In the genomic region with DNA sequence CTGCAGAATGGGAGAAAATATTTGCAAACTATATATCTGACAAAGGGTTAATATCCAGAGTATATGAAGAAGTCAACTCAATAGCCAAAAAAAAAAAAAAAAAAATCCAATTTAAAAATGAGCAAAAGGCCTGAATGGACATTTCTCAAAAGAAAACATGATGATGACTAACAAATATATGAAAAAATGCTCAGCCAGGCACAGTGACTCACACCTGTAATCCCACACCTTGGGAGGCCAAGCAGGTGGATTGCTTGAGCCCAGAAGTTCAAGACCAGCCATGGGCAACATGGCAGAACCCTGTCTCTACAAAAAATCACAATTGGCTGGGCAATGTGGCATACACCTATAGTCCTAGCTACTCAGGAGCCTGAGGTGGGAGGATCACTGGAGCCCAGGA, we compare ENCODE assay signal across 14 cellular contexts. TPM values are rescaled to one million over a fixed set of nuclear protein-coding genes. Genes with fewer than 3 reads are reported as not detected.
DNase-seq lines count a peak whose midpoint lies in the region; ATAC-seq and TF ChIP-seq lines count a peak whose summit lies in the region.
"Had no signal": no experiment of that assay in that cellular context is flagged by ENCODE, and none has a peak within 500 bp of the region (broad histone marks: within the 10 kb centered on the region; RNA-seq: fewer than 3 reads in every experiment).

No MANE protein-coding gene starts in this region.

- H3K4me3 ChIP-seq in trophoblast cell (ENCODE audit: low read depth, low read length): no peak overlapping the region
- H3K4me3 ChIP-seq in smooth muscle cell: no peak overlapping the region
- H3K4me3 ChIP-seq in aorta (ENCODE audit: low read length in 2 of 2): no peak overlapping the region
- H3K4me3 ChIP-seq: BLaER1, GM23338 had no signal

- no peak overlapping the region for H3K27ac Mint-ChIP-seq in activated naive CD4-positive, alpha-beta T cell treated with anti-CD3 and anti-CD28 coated beads, Interleukin-2, amount 50 U/mL, for 24 hours
- H3K27ac Mint-ChIP-seq in activated naive CD4-positive, alpha-beta T cell treated with anti-CD3 and anti-CD28 coated beads, Interleukin-2, amount 50 U/mL, for 72 hours: no peak overlapping the region
- no peak overlapping the region for H3K27ac Mint-ChIP-seq in endothelial cell (ENCODE audit: unreplicated experiment)
- H3K27ac Mint-ChIP-seq: GM23338 had no signal

- H3F3A ChIP-seq in smooth muscle cell (ENCODE audit: low read depth): peaks cover 17% of the 10 kb centered on the region

- peaks cover 2% of the 10 kb centered on the region in 2 experiments for H3K36me3 ChIP-seq in trophoblast cell (ENCODE audit: control insufficient read depth in 1 of 2, insufficient read depth in 2 of 2, low read length in 2 of 2)
- H3K36me3 ChIP-seq in smooth muscle cell (ENCODE audit: low read depth): no peaks in the 10 kb centered on the region
- H3K36me3 ChIP-seq in aorta (ENCODE audit: control insufficient read depth in 1 of 2, insufficient read depth in 2 of 2, low read length in 1 of 2): no peaks in the 10 kb centered on the region

- no peak overlapping the region for H3K4me2 ChIP-seq in trophoblast cell (ENCODE audit: low read length)
- no peak overlapping the region for H3K4me2 ChIP-seq in smooth muscle cell
- H3K4me2 ChIP-seq: GM23338 had no signal

- no peak for TF ChIP-seq CTCF in endothelial cell (IDR thresholded peaks at IDR 0.05; ENCODE audit: unreplicated experiment)
- TF ChIP-seq CTCF in smooth muscle cell (IDR thresholded peaks at IDR 0.05; ENCODE audit: borderline replicate concordance, insufficient read depth, poor library complexity, severe bottlenecking): no peak

- no peak for ATAC-seq in activated naive CD4-positive, alpha-beta T cell treated with anti-CD3 and anti-CD28 coated beads, Interleukin-2, amount 50 U/mL, for 72 hours
- ATAC-seq in aorta (ENCODE audit: low FRiP score): no peak
- ATAC-seq: GM23338 had no signal

- H3K4me1 ChIP-seq in trophoblast cell (ENCODE audit: control insufficient read depth in 1 of 2, insufficient read depth in 2 of 2, low read length in 2 of 2): peaks cover 3 to 4% of the 10 kb centered on the region in 2 experiments
- H3K4me1 ChIP-seq in smooth muscle cell (ENCODE audit: low read depth): peaks cover 25% of the 10 kb centered on the region
- peaks cover 0 to 3% of the 10 kb centered on the region in 2 donors for H3K4me1 ChIP-seq in aorta (ENCODE audit: control insufficient read depth in 1 of 2, insufficient read depth in 2 of 2, low read length in 2 of 2)

- no peak overlapping the region for H2BK120ac ChIP-seq in trophoblast cell (ENCODE audit: insufficient read depth, low read length, poor library complexity)

- no peak overlapping the region for H3K9ac ChIP-seq in trophoblast cell (ENCODE audit: low read length)
- no peak overlapping the region for H3K9ac ChIP-seq in smooth muscle cell (ENCODE audit: low read depth)
- H3K9ac ChIP-seq: BLaER1 had no signal

- H3K14ac ChIP-seq in trophoblast cell (ENCODE audit: low read length): no peak overlapping the region

- no peak overlapping the region for H2AFZ ChIP-seq in trophoblast cell (ENCODE audit: insufficient read depth, low read length, poor library complexity)
- no peak overlapping the region for H2AFZ ChIP-seq in smooth muscle cell (ENCODE audit: low read depth)
- H2AFZ ChIP-seq: GM23338 had no signal

- peaks cover 9% of the 10 kb centered on the region for H3K4me1 Mint-ChIP-seq in activated naive CD4-positive, alpha-beta T cell treated with anti-CD3 and anti-CD28 coated beads, Interleukin-2, amount 50 U/mL, for 24 hours
- peaks cover 9% of the 10 kb centered on the region for H3K4me1 Mint-ChIP-seq in endothelial cell (ENCODE audit: unreplicated experiment)

- H4K8ac ChIP-seq in trophoblast cell (ENCODE audit: low read depth, low read length): no peak overlapping the region

- H2BK5ac ChIP-seq in trophoblast cell (ENCODE audit: low read depth, low read length, poor library complexity): no peak overlapping the region

- peaks cover 16% of the 10 kb centered on the region for H4K20me1 ChIP-seq in smooth muscle cell (ENCODE audit: low read depth)

- intact Hi-C loops in aorta (cut with DNase I): loop anchor here in 1 of 2 donors (10.0 kb wide), 2 partner anchors 69 to 169 kb away; partner anchors contain the start of gene MTCL3

- H3K18ac ChIP-seq in trophoblast cell (ENCODE audit: low read length): no peak overlapping the region

- no peak overlapping the region for H2BK12ac ChIP-seq in trophoblast cell (ENCODE audit: low read length)

- H3K27me3 Mint-ChIP-seq in activated naive CD4-positive, alpha-beta T cell treated with anti-CD3 and anti-CD28 coated beads, Interleukin-2, amount 50 U/mL, for 24 hours: no peaks in the 10 kb centered on the region
- H3K27me3 Mint-ChIP-seq in endothelial cell (ENCODE audit: unreplicated experiment): peaks cover 2% of the 10 kb centered on the region

- H3K36me3 Mint-ChIP-seq in activated naive CD4-positive, alpha-beta T cell treated with anti-CD3 and anti-CD28 coated beads, Interleukin-2, amount 50 U/mL, for 24 hours: peaks cover 14% of the 10 kb centered on the region
- H3K36me3 Mint-ChIP-seq in activated naive CD4-positive, alpha-beta T cell treated with anti-CD3 and anti-CD28 coated beads, Interleukin-2, amount 50 U/mL, for 72 hours: peaks cover 7 to 17% of the 10 kb centered on the region in 2 donors
- peaks cover 9% of the 10 kb centered on the region for H3K36me3 Mint-ChIP-seq in endothelial cell (ENCODE audit: low read depth, unreplicated experiment)

- H3K9me3 Mint-ChIP-seq in activated naive CD4-positive, alpha-beta T cell treated with anti-CD3 and anti-CD28 coated beads, Interleukin-2, amount 50 U/mL, for 24 hours: peaks cover 8% of the 10 kb centered on the region
- H3K9me3 Mint-ChIP-seq in activated naive CD4-positive, alpha-beta T cell treated with anti-CD3 and anti-CD28 coated beads, Interleukin-2, amount 50 U/mL, for 72 hours: peaks cover 5 to 10% of the 10 kb centered on the region in 2 donors
- H3K9me3 Mint-ChIP-seq in endothelial cell (ENCODE audit: unreplicated experiment): no peaks in the 10 kb centered on the region

- H3K79me1 ChIP-seq in trophoblast cell (ENCODE audit: low read length): peaks cover 8% of the 10 kb centered on the region

- H2AK5ac ChIP-seq in trophoblast cell (ENCODE audit: low read length): no peak overlapping the region

- peak overlapping the region; percentile 9 for H3K4ac ChIP-seq in trophoblast cell (ENCODE audit: low read depth, low read length)

- H3K4me3 Mint-ChIP-seq in activated naive CD4-positive, alpha-beta T cell treated with anti-CD3 and anti-CD28 coated beads, Interleukin-2, amount 50 U/mL, for 24 hours: peak overlapping the region; percentile 34
- peak overlapping the region; percentile 34 for H3K4me3 Mint-ChIP-seq in endothelial cell (ENCODE audit: unreplicated experiment)
- H3K4me3 Mint-ChIP-seq: GM23338 had no signal

- no peak overlapping the region for H4K12ac ChIP-seq in trophoblast cell (ENCODE audit: low read depth, low read length)

- peaks cover 8% of the 10 kb centered on the region for H3K79me2 ChIP-seq in trophoblast cell (ENCODE audit: control insufficient read depth, insufficient read depth, low read length, poor library complexity)
- H3K79me2 ChIP-seq in smooth muscle cell (ENCODE audit: low read depth): peaks cover 30% of the 10 kb centered on the region

- H3K27ac ChIP-seq in trophoblast cell (ENCODE audit: low read depth, low read length) (no peak overlapping the region), smooth muscle cell (ENCODE audit: low read depth) (no peak overlapping the region), aorta (ENCODE audit: low read depth in 1 of 2, low read length in 2 of 2) (no peak overlapping the region)
- H3K27ac ChIP-seq: BLaER1 had no signal

- DNase-seq in activated naive CD4-positive, alpha-beta T cell treated with anti-CD3 and anti-CD28 coated beads, Interleukin-2, amount 50 U/mL, for 72 hours (ENCODE audit: low spot score in 2 of 2): no peak
- DNase-seq in LHCN-M2 (ENCODE audit: low read depth) (peak; percentile 19), endothelial cell (ENCODE audit: low spot score) (no peak), trophoblast cell (peak in 1 of 2 donors; percentile 45), SKM-1 (lab: John Stamatoyannopoulos, UW; ENCODE audit: unreplicated experiment) (no peak), smooth muscle cell (lab: John Stamatoyannopoulos, UW; ENCODE audit: unreplicated experiment) (no peak), aorta (no peak)
- DNase-seq: NCI-H1048, NCI-H1436 treated with DMSO at 0.1 percent for 48 hours, NCI-H2081, NCI-H748 treated with DMSO at 0.1 percent for 48 hours had no signal

- H4K91ac ChIP-seq in trophoblast cell (ENCODE audit: low read depth, low read length): no peak overlapping the region

- no peak overlapping the region for H3K23ac ChIP-seq in trophoblast cell (ENCODE audit: low read length)

- H3K9me3 ChIP-seq in trophoblast cell (ENCODE audit: insufficient read depth, low read depth, low read length): no peaks in the 10 kb centered on the region
- H3K9me3 ChIP-seq in smooth muscle cell (replicated peaks; ENCODE audit: low read depth): no peaks in the 10 kb centered on the region
- no peaks in the 10 kb centered on the region for H3K9me3 ChIP-seq in aorta (ENCODE audit: control insufficient read depth, low read length)

- no peaks in the 10 kb centered on the region for H3K27me3 ChIP-seq in trophoblast cell (ENCODE audit: insufficient read depth, low read length)
- H3K27me3 ChIP-seq in smooth muscle cell (ENCODE audit: low read depth): no peaks in the 10 kb centered on the region
- no peaks in the 10 kb centered on the region for H3K27me3 ChIP-seq in aorta (ENCODE audit: control insufficient read depth in 1 of 2, insufficient read depth in 2 of 2, low read length in 1 of 2)
- H3K27me3 ChIP-seq: BLaER1 had no signal

RNA-seq across cellular contexts. Expression of gene ECHDC1, which starts 2.1 kb away (rescaled TPM):
- 10 to 100 TPM; 47.9 to 56.6 TPM for total RNA-seq in activated naive CD4-positive, alpha-beta T cell treated with anti-CD3 and anti-CD28 coated beads, Interleukin-2, amount 50 U/mL, for 72 hours
- total RNA-seq in LHCN-M2 (2014; rRNA removed): 91.6 and 97.8 TPM in 2 replicates
- polyA plus RNA-seq in LHCN-M2 (2012): 36.2 TPM
- 84.1 TPM for total RNA-seq in endothelial cell (ENCODE audit: unreplicated experiment)
- polyA plus RNA-seq in trophoblast cell (2013): 28.0 and 28.8 TPM in 2 replicates
- 55.7 and 59.3 TPM in 2 replicates for total RNA-seq in smooth muscle cell
- 43.0 and 49.3 TPM in 2 replicates for polyA plus RNA-seq in smooth muscle cell
- 10 to 100 TPM; 28.2 to 44.0 TPM for total RNA-seq in aorta
- 10 to 100 TPM; 32.8 to 49.0 TPM for polyA plus RNA-seq in aorta
